In genomic region chr16:21663889-21664647, GRCh38 we compare ENCODE assay signal across 8 cellular contexts. TPM values are rescaled to one million over a fixed set of nuclear protein-coding genes. Genes with fewer than 3 reads are reported as not detected.
DNase-seq lines count a peak whose midpoint lies in the region; ATAC-seq, FAIRE-seq and TF ChIP-seq lines count a peak whose summit lies in the region.

Gene OTOA (plus strand): TSS chr16:21663968. CDS start chr16:21678515, 14,547 bp downstream.

- H3K4me3 Mint-ChIP-seq in activated T-cell treated with anti-CD3 and anti-CD28 coated beads, Interleukin-2, amount 50 U/mL, for 4 hours = peak within 1 kb of the TSS; percentile 61
- peak within 1 kb of the TSS; percentile 74 to 79 for H3K4me3 Mint-ChIP-seq in stimulated activated naive CD8-positive, alpha-beta T cell treated with anti-CD3 and anti-CD28 coated beads, Interleukin-15, amount 100 ng/mL, for 72 hours

- DNase-seq in NCI-H510A treated with DMSO at 0.1 percent for 48 hours (lab: John Stamatoyannopoulos, UW) = peak; percentile 22
- DNase-seq in NCI-H510A (lab: John Stamatoyannopoulos, UW) = no peak
- peak; percentile 18 for DNase-seq in activated T-cell treated with anti-CD3 and anti-CD28 coated beads, Interleukin-2, amount 50 U/mL, for 4 hours
- DNase-seq in hepatic stellate cell (ENCODE audit: low spot score) = peak; percentile 15
- peak in 1 of 2 donors; percentile 25 for DNase-seq in stimulated activated naive CD8-positive, alpha-beta T cell treated with anti-CD3 and anti-CD28 coated beads, Interleukin-15, amount 100 ng/mL, for 72 hours
- no peak for DNase-seq in GM12892 (ENCODE audit: insufficient read length)

- ATAC-seq in activated T-cell treated with anti-CD3 and anti-CD28 coated beads, Interleukin-2, amount 50 U/mL, for 4 hours = peak; percentile 89 to 92
- ATAC-seq in stimulated activated naive CD8-positive, alpha-beta T cell treated with anti-CD3 and anti-CD28 coated beads, Interleukin-15, amount 100 ng/mL, for 72 hours = peak; percentile 62
- ATAC-seq in HG03439 (IDR thresholded peaks at IDR 0.05; ENCODE audit: unreplicated experiment) (no peak), GM19324 (IDR thresholded peaks at IDR 0.05; ENCODE audit: low FRiP score, unreplicated experiment) (no peak)

- TF ChIP-seq POLR2A in GM12892 (IDR thresholded peaks at IDR 0.05; ENCODE audit: low read depth, low read length) = no peak

- H3K27me3 Mint-ChIP-seq in activated T-cell treated with anti-CD3 and anti-CD28 coated beads, Interleukin-2, amount 50 U/mL, for 4 hours (ENCODE audit: low read depth) = peaks cover 2% of the 10 kb centered on the region
- peaks cover 8% of the 10 kb centered on the region for H3K27me3 Mint-ChIP-seq in stimulated activated naive CD8-positive, alpha-beta T cell treated with anti-CD3 and anti-CD28 coated beads, Interleukin-15, amount 100 ng/mL, for 72 hours

- H3K4me1 Mint-ChIP-seq in activated T-cell treated with anti-CD3 and anti-CD28 coated beads, Interleukin-2, amount 50 U/mL, for 4 hours (ENCODE audit: low read depth) = peaks cover 21% of the 10 kb centered on the region
- peaks cover 22% of the 10 kb centered on the region for H3K4me1 Mint-ChIP-seq in stimulated activated naive CD8-positive, alpha-beta T cell treated with anti-CD3 and anti-CD28 coated beads, Interleukin-15, amount 100 ng/mL, for 72 hours

- H3K36me3 Mint-ChIP-seq in activated T-cell treated with anti-CD3 and anti-CD28 coated beads, Interleukin-2, amount 50 U/mL, for 4 hours (ENCODE audit: insufficient read depth) = no peaks in the 10 kb centered on the region

- FAIRE-seq in GM12892 (lab: Jason Lieb, UNC) = no peak

- H3K27ac Mint-ChIP-seq in stimulated activated naive CD8-positive, alpha-beta T cell treated with anti-CD3 and anti-CD28 coated beads, Interleukin-15, amount 100 ng/mL, for 72 hours = peak within 1 kb of the TSS; percentile 40 to 65

- H3K9me3 Mint-ChIP-seq in activated T-cell treated with anti-CD3 and anti-CD28 coated beads, Interleukin-2, amount 50 U/mL, for 4 hours = no peaks in the 10 kb centered on the region
- no peaks in the 10 kb centered on the region for H3K9me3 Mint-ChIP-seq in stimulated activated naive CD8-positive, alpha-beta T cell treated with anti-CD3 and anti-CD28 coated beads, Interleukin-15, amount 100 ng/mL, for 72 hours

RNA-seq across cellular contexts. Expression of gene OTOA, which starts in this region (rescaled TPM):
- total RNA-seq in activated T-cell treated with anti-CD3 and anti-CD28 coated beads, Interleukin-2, amount 50 U/mL, for 4 hours = not detected
- not detected for polyA plus RNA-seq in GM12892 (2012; ENCODE audit: missing spikeins)

Comparison
In these comparisons a context has a peak if more than half of its experiments do, and no peak if none do; other contexts are left out.
1. DNase-seq: peak in NCI-H510A treated with DMSO at 0.1 percent for 48 hours (single experiment) and hepatic stellate cell (single experiment); none in NCI-H510A (single experiment) and GM12892 (single experiment).
2. Peak in DNase-seq and ATAC-seq in activated T-cell treated with anti-CD3 and anti-CD28 coated beads, Interleukin-2, amount 50 U/mL, for 4 hours; RNA of the gene not detected or under 1 TPM.